In genomic region chr18:50192903-50193795, GRCh38 we compare ENCODE assay signal across 11 cellular contexts. TPM values are rescaled to one million over a fixed set of nuclear protein-coding genes. Genes with fewer than 3 reads are reported as not detected.
A peak's percentile ranks its signal among the peaks of the same experiment; 100 is the strongest.
DNase-seq lines count a peak whose midpoint lies in the region; ATAC-seq, FAIRE-seq and TF ChIP-seq lines count a peak whose summit lies in the region.
"Had no signal": no experiment of that assay in that cellular context is flagged by ENCODE, and none has a peak within 500 bp of the region (broad histone marks: within the 10 kb centered on the region; RNA-seq: fewer than 3 reads in every experiment).

No MANE protein-coding gene starts in this region.

- FAIRE-seq in HTR-8/SVneo (lab: Jason Lieb, UNC) = no peak
- FAIRE-seq: G401.6 had no signal

- no peak for ATAC-seq in RWPE2 (ENCODE audit: low read depth)
- no peak for ATAC-seq in HG02973 (IDR thresholded peaks at IDR 0.05; ENCODE audit: unreplicated experiment)
- ATAC-seq: activated CD8-positive, alpha-beta memory T cell treated with anti-CD3 and anti-CD28 coated beads, Interleukin-2, amount 10 ng/mL, durations not matched to agents 7 days and 5 days had no signal

- peak overlapping the region; percentile 78; the same call in 1 of the 2 replicates for H3K9ac ChIP-seq in ES-I3 (ENCODE audit: low read depth, low read length)

- H3K36me3 ChIP-seq in ES-I3 (ENCODE audit: insufficient read depth, low read length) (no peaks in the 10 kb centered on the region), RWPE2 (ENCODE audit: low read depth) (no peaks in the 10 kb centered on the region), prostate gland (no peaks in the 10 kb centered on the region)

- TF ChIP-seq CTCF in RWPE2 (IDR thresholded peaks at IDR 0.05; ENCODE audit: poor library complexity, severe bottlenecking) (no peak), prostate gland (IDR thresholded peaks at IDR 0.05) (no peak)

- 6% methylated on average over 30 of the region's 31 CpGs for WGBS in prostate gland

- H3K27ac ChIP-seq in RWPE2 (ENCODE audit: poor library complexity, severe bottlenecking) = no peak overlapping the region
- H3K27ac ChIP-seq in prostate gland = no peak overlapping the region

- DNase-seq in RWPE2 (ENCODE audit: low spot score) (no peak), prostate gland (ENCODE audit: low spot score) (no peak), nucleus accumbens (lab: John Stamatoyannopoulos, UW) (no peak), posterior vena cava (ENCODE audit: low spot score) (no peak), HTR-8/SVneo (ENCODE audit: insufficient read length, low spot score) (no peak)
- DNase-seq: activated CD8-positive, alpha-beta memory T cell treated with anti-CD3 and anti-CD28 coated beads, Interleukin-2, amount 10 ng/mL, durations not matched to agents 7 days and 5 days; NCI-H1417 had no signal

- H3K4me3 ChIP-seq in RWPE2 (ENCODE audit: severe bottlenecking) = peak overlapping the region; percentile 86
- peak overlapping the region; percentile 69 for H3K4me3 ChIP-seq in iPS-11a (ENCODE audit: low read depth, low read length)
- H3K4me3 ChIP-seq in prostate gland = peak overlapping the region; percentile 76 to 80

- no peaks in the 10 kb centered on the region for H3K4me1 ChIP-seq in ES-I3 (ENCODE audit: insufficient read depth, low read length)
- H3K4me1 ChIP-seq in RWPE2 (ENCODE audit: insufficient read depth, poor library complexity, severe bottlenecking) = peaks cover 5% of the 10 kb centered on the region
- H3K4me1 ChIP-seq in prostate gland (replicated peaks) = no peaks in the 10 kb centered on the region

- no peaks in the 10 kb centered on the region for H3K9me3 ChIP-seq in ES-I3 (ENCODE audit: control insufficient read depth, insufficient read depth, low read length)
- no peaks in the 10 kb centered on the region for H3K9me3 ChIP-seq in RWPE2 (ENCODE audit: severe bottlenecking)
- H3K9me3 ChIP-seq in prostate gland = no peaks in the 10 kb centered on the region

- intact Hi-C loops in prostate gland (cut with DNase I) = no loop called here
- intact Hi-C loops in posterior vena cava (cut with DNase I) = no loop called here

- no peak for TF ChIP-seq POLR2A in prostate gland (IDR thresholded peaks at IDR 0.05)

- H3K27me3 ChIP-seq in RWPE2 (ENCODE audit: insufficient read depth, poor library complexity, severe bottlenecking) (peaks cover 15% of the 10 kb centered on the region), prostate gland (replicated peaks; ENCODE audit: insufficient read depth) (no peaks in the 10 kb centered on the region)

RNA-seq across cellular contexts. Expression of gene MYO5B, which starts 1.8 kb away (rescaled TPM):
- total RNA-seq in prostate gland (10 to 100 TPM; 28.5 to 31.1 TPM), posterior vena cava (1 to 10 TPM; 1.2 to 1.4 TPM)

Comparison
In these comparisons a context has a peak if more than half of its experiments do, and no peak if none do; other contexts are left out.
1. RNA of gene MYO5B, which starts 1.8 kb away (total RNA-seq): 28.5 to 31.1 TPM in prostate gland; 1.2 to 1.4 TPM in posterior vena cava; every median in the first group is over 10 times any median in the second.
2. Peak in every context shown above with its lines, with median percentiles within 50 percentile points of each other: H3K4me3 ChIP-seq.